15 cellular contexts compared by ENCODE assay signal in the genomic region with DNA sequence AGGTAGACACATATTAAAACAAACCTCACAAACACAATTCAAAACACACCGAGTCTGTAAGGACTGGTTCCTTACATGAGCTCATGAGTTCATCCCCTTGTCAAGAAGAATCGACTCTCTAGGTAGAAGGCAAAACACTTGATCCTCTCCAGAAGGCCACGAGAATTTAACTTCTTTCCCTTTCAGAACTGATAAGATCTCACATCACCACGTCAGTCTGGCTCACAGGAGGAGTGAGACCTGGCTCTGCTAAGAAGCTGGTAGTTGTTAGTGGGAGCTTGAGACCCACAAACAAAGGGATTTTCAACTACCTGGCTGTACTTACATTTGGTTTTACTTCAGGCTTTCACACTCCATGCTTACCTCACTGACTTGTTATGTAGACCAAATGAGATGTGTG.
"Had no signal": no experiment of that assay in that cellular context is flagged by ENCODE, and none has a peak within 500 bp of the region (broad histone marks: within the 10 kb centered on the region; RNA-seq: fewer than 3 reads in every experiment).

No MANE protein-coding gene starts in this region.

- H3K27me3 Mint-ChIP-seq: activated CD4-positive, alpha-beta T cell treated with anti-CD3 and anti-CD28 coated beads, Interleukin-2, amount 10 ng/mL, durations not matched to agents 24 days and 14 days had no signal

- H3K36me3 Mint-ChIP-seq: memory B cell, T-cell had no signal

- H3K4me3 Mint-ChIP-seq: activated CD4-positive, alpha-beta T cell treated with anti-CD3 and anti-CD28 coated beads, Interleukin-2, amount 10 ng/mL, durations not matched to agents 24 days and 14 days; activated naive CD4-positive, alpha-beta T cell treated with anti-CD3 and anti-CD28 coated beads for 36 hours; activated T-helper 17 cell treated with anti-CD3 and anti-CD28 coated beads, Interleukin-2, amount 50 U/mL, for 72 hours; central memory CD8-positive, alpha-beta T cell; memory B cell; neural crest cell; T-cell had no signal

- H3K4me3 ChIP-seq: body of pancreas, right atrium auricular region, skin epidermis, stomach, thyroid gland had no signal

- H3K27ac Mint-ChIP-seq: activated CD4-positive, alpha-beta T cell treated with anti-CD3 and anti-CD28 coated beads, Interleukin-2, amount 10 ng/mL, durations not matched to agents 24 days and 14 days; activated naive CD4-positive, alpha-beta T cell treated with anti-CD3 and anti-CD28 coated beads for 36 hours; activated T-helper 17 cell treated with anti-CD3 and anti-CD28 coated beads, Interleukin-2, amount 50 U/mL, for 72 hours; memory B cell; T-cell had no signal

- H3K27me3 ChIP-seq: body of pancreas, right atrium auricular region, stomach, thyroid gland had no signal

- H3K9me3 ChIP-seq: body of pancreas, right atrium auricular region, stomach, thyroid gland had no signal

- H3K36me3 ChIP-seq: right atrium auricular region, stomach, thyroid gland had no signal

- DNase-seq: activated CD4-positive, alpha-beta T cell treated with anti-CD3 and anti-CD28 coated beads, Interleukin-2, amount 10 ng/mL, durations not matched to agents 24 days and 14 days; activated naive CD4-positive, alpha-beta T cell treated with anti-CD3 and anti-CD28 coated beads for 36 hours; activated T-cell treated with anti-CD3 and anti-CD28 coated beads for 4 hours; body of pancreas; cortex of kidney; effector CD8-positive, alpha-beta T cell; stomach; T-cell had no signal

- H3K27ac ChIP-seq: body of pancreas, right atrium auricular region, skin epidermis, stomach, thyroid gland had no signal

- H3K4me1 Mint-ChIP-seq: activated CD4-positive, alpha-beta T cell treated with anti-CD3 and anti-CD28 coated beads, Interleukin-2, amount 10 ng/mL, durations not matched to agents 24 days and 14 days; activated T-helper 17 cell treated with anti-CD3 and anti-CD28 coated beads, Interleukin-2, amount 50 U/mL, for 72 hours; central memory CD8-positive, alpha-beta T cell; memory B cell; T-cell had no signal

- H3K9me3 Mint-ChIP-seq: activated CD4-positive, alpha-beta T cell treated with anti-CD3 and anti-CD28 coated beads, Interleukin-2, amount 10 ng/mL, durations not matched to agents 24 days and 14 days; activated naive CD4-positive, alpha-beta T cell treated with anti-CD3 and anti-CD28 coated beads for 36 hours; activated T-helper 17 cell treated with anti-CD3 and anti-CD28 coated beads, Interleukin-2, amount 50 U/mL, for 72 hours; central memory CD8-positive, alpha-beta T cell; memory B cell; neural crest cell; T-cell had no signal

- H3K4me1 ChIP-seq: body of pancreas, right atrium auricular region, stomach, thyroid gland had no signal
